ENCODE assay signal across 1 cellular context in the genomic region with DNA sequence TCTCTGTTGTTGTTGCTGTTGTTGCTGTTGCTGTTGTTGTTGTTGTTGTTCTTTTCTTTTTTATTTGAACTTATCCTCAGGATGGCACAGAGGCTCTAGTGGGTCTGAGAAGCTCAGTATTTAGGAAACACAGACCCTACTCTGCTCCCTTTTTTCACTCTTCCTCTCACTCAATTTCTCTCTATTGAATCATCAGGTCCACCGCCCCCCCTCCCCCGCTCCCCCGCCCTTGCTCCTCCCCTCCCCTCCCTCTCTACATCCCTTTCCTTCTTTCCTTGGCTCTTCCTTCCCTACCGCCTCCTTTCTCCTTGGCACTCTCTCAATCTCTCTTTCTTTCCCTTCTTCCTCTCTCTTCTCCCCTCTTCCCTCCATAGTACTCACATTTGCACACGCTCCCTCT.
TF ChIP-seq lines count a peak whose summit lies in the region.

No MANE protein-coding gene starts in this region.

TF ChIP-seq in H1, 55 proteins besides CTCF, POLR2A, EP300 and RAD21:
- TF ChIP-seq TBP (IDR thresholded peaks at IDR 0.05; ENCODE audit: low read depth, low read length): no peak
- no peak for TF ChIP-seq POU5F1 (IDR thresholded peaks at IDR 0.05; ENCODE audit: low read depth, low read length)
